8 cellular contexts compared by ENCODE assay signal in the genomic region with DNA sequence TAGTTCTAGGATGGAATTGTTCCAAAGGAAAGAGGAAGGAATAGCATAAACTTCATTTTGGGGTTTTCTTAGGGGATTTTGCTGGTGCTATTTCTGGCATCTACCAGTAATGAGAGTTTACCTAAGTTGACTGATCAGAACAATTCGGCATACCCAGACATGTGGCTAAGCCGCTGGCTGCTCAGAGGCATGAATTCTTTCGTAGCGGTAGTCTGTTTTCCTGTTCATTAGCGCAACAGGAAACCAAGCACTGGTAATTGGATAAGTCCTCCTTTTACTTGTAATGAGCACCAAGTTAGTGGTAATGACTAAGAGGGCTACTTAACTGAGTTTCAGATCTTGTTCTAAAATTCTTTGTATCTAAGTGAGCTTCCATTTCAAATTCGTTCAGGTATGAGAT. TPM values are rescaled to one million over a fixed set of nuclear protein-coding genes. Genes with fewer than 3 reads are reported as not detected.
A peak's percentile ranks its signal among the peaks of the same experiment; 100 is the strongest.
DNase-seq lines count a peak whose midpoint lies in the region; ATAC-seq and TF ChIP-seq lines count a peak whose summit lies in the region.

No MANE protein-coding gene starts in this region.

- peak overlapping the region; percentile 2; the same call in 1 of the 2 replicates for H3K9ac ChIP-seq in MM.1S (ENCODE audit: low read length)

- H3K9me2 ChIP-seq in MM.1S (replicated peaks; ENCODE audit: insufficient read depth, low read length): no peaks in the 10 kb centered on the region

- H3F3A ChIP-seq in MM.1S (ENCODE audit: insufficient read depth, low read length): peaks cover 49% of the 10 kb centered on the region

- no peak for TF ChIP-seq CTCF in MM.1S (IDR thresholded peaks at IDR 0.05; ENCODE audit: low read length)

- H3K27ac ChIP-seq in MM.1S (ENCODE audit: low read length) (peak overlapping the region; percentile 97), SJCRH30 (no peak overlapping the region)

- H3K9me3 Mint-ChIP-seq in central memory CD8-positive, alpha-beta T cell: peaks cover 5% of the 10 kb centered on the region

- H3K27me3 Mint-ChIP-seq in central memory CD8-positive, alpha-beta T cell: no peaks in the 10 kb centered on the region

- peaks cover 14% of the 10 kb centered on the region for H3K36me3 Mint-ChIP-seq in central memory CD8-positive, alpha-beta T cell (ENCODE audit: insufficient read depth)

- H4K20me1 ChIP-seq in MM.1S (ENCODE audit: insufficient read depth, low read length): no peaks in the 10 kb centered on the region

- DNase-seq in MM.1S: peak; percentile 94
- DNase-seq in central memory CD8-positive, alpha-beta T cell (ENCODE audit: low spot score in 2 of 2): peak in 1 of 2 donors; percentile 62
- no peak for DNase-seq in SJCRH30
- no peak for DNase-seq in inferior parietal cortex (ENCODE audit: extremely low spot score)
- no peak for DNase-seq in NCI-H524 (lab: John Stamatoyannopoulos, UW)
- DNase-seq in stimulated activated CD8-positive, alpha-beta memory T cell treated with anti-CD3 and anti-CD28 coated beads, Interleukin-4, amount 100 ng/mL, for 48 hours: no peak

- H3K4me2 ChIP-seq in MM.1S (ENCODE audit: low read depth, low read length): peak overlapping the region; percentile 86

- H3K4me1 ChIP-seq in MM.1S (ENCODE audit: low read length) (peaks cover 65% of the 10 kb centered on the region), SJCRH30 (no peaks in the 10 kb centered on the region)

- H3K4me3 ChIP-seq in MM.1S (ENCODE audit: low read length) (no peak overlapping the region), SJCRH30 (no peak overlapping the region)

- no peaks in the 10 kb centered on the region for H3K27me3 ChIP-seq in MM.1S (replicated peaks; ENCODE audit: insufficient read depth, low read length)
- no peaks in the 10 kb centered on the region for H3K27me3 ChIP-seq in SJCRH30

- peak overlapping the region; percentile 56 for H3K4me3 Mint-ChIP-seq in central memory CD8-positive, alpha-beta T cell

- no peaks in the 10 kb centered on the region for H3K36me3 ChIP-seq in MM.1S (replicated peaks; ENCODE audit: insufficient read depth, low read length)
- H3K36me3 ChIP-seq in SJCRH30: peaks cover 3% of the 10 kb centered on the region; the same call in 1 of the 2 replicates

- H3K9me3 ChIP-seq in MM.1S (replicated peaks; ENCODE audit: insufficient read depth, low read length) (no peaks in the 10 kb centered on the region), SJCRH30 (replicated peaks) (no peaks in the 10 kb centered on the region)

- peaks cover 4% of the 10 kb centered on the region for H3K79me2 ChIP-seq in MM.1S (ENCODE audit: low read length)

- peaks cover 67% of the 10 kb centered on the region for H3K4me1 Mint-ChIP-seq in central memory CD8-positive, alpha-beta T cell

- ATAC-seq in GM18498 (IDR thresholded peaks at IDR 0.05; ENCODE audit: unreplicated experiment) (peak; percentile 39), GM21737 (IDR thresholded peaks at IDR 0.05; ENCODE audit: unreplicated experiment) (peak; percentile 41)
- ATAC-seq in central memory CD8-positive, alpha-beta T cell (replicated peaks; ENCODE audit: extremely low read depth, poor library complexity, severe bottlenecking): peak; percentile 68

- H2AFZ ChIP-seq in MM.1S (ENCODE audit: low read length): no peak overlapping the region

- H3K27ac Mint-ChIP-seq in central memory CD8-positive, alpha-beta T cell (ENCODE audit: low read depth): peak overlapping the region; percentile 89

RNA-seq across cellular contexts. Expression of a gene that starts 38.6 kb away (rescaled TPM):
- 21.1 and 23.7 TPM in 2 replicates for total RNA-seq in SJCRH30 (2014; rRNA removed; shearing (Covaris generic))
